Comparison of ENCODE assay signal across 1 cellular context in genomic region chr5:135478938-135479337, GRCh38.
A peak's percentile ranks its signal among the peaks of the same experiment; 100 is the strongest.
TF ChIP-seq lines count a peak whose summit lies in the region.

No MANE protein-coding gene starts in this region.

TF ChIP-seq in K562, 482 proteins besides CTCF, POLR2A, EP300 and RAD21 (continued from another document):
- peak; percentile 19; the same call in 1 of the 2 replicates for TF ChIP-seq VEZF1 (CRISPR knock-in tag; IDR thresholded peaks at IDR 0.05)
- TF ChIP-seq EGR1 (conservative IDR thresholded peaks at IDR 0.05): 0 out of 2 replicates have a peak, but pooled peaks have one; percentile 11
